20 cellular contexts compared by ENCODE assay signal in genomic region chr3:120280566-120280965, GRCh38. TPM values are rescaled to one million over a fixed set of nuclear protein-coding genes. Genes with fewer than 3 reads are reported as not detected.
"Had no signal": no experiment of that assay in that cellular context is flagged by ENCODE, and none has a peak within 500 bp of the region (broad histone marks: within the 10 kb centered on the region; RNA-seq: fewer than 3 reads in every experiment).

No MANE protein-coding gene starts in this region.

- H3K36me3 ChIP-seq: prostate gland, right atrium auricular region, spleen, thoracic aorta, vagina, WERI-Rb-1 had no signal

- DNase-seq: activated CD4-positive, alpha-beta T cell treated with anti-CD3 and anti-CD28 coated beads, Interleukin-2, amount 10 ng/mL, durations not matched to agents 7 days and 5 days; activated CD4-positive, CD25-positive, alpha-beta regulatory T cell treated with anti-CD3 and anti-CD28 coated beads, Interleukin-2, amount 50 U/mL, for 72 hours; activated CD8-positive, alpha-beta memory T cell treated with anti-CD3 and anti-CD28 coated beads, Interleukin-2, amount 10 ng/mL, durations not matched to agents 7 days and 5 days; activated CD8-positive, alpha-beta T cell treated with anti-CD3 and anti-CD28 coated beads for 36 hours; activated gamma-delta T cell treated with Interleukin-2 at 50 U/mL for 16 hours; anterior cingulate cortex; body of pancreas; foreskin keratinocyte; immature natural killer cell; left ventricle myocardium superior; midbrain; natural killer cell; spleen; stimulated activated CD4-positive, alpha-beta T cell treated with anti-CD3 and anti-CD28 coated beads, Interleukin-4, amount 100 ng/mL, for 24 hours; stimulated activated naive CD4-positive, alpha-beta T cell treated with Interleukin-2 at 50 U/mL for 16 hours; WERI-Rb-1 had no signal

- H3K4me3 ChIP-seq: body of pancreas, prostate gland, right atrium auricular region, spleen, thoracic aorta, vagina had no signal

- H3K9me3 ChIP-seq: body of pancreas, prostate gland, right atrium auricular region, spleen, thoracic aorta, vagina had no signal

- H3K4me1 ChIP-seq: foreskin keratinocyte, prostate gland had no signal

- H3K27ac ChIP-seq: body of pancreas, foreskin keratinocyte, prostate gland, right atrium auricular region, spleen, thoracic aorta, vagina, WERI-Rb-1 had no signal

- H3K27me3 ChIP-seq: right atrium auricular region, vagina had no signal

RNA-seq across cellular contexts. Expression of gene GPR156, which starts 4.5 kb away (rescaled TPM):
- total RNA-seq: activated CD8-positive, alpha-beta memory T cell treated with anti-CD3 and anti-CD28 coated beads, Interleukin-2, amount 10 ng/mL, durations not matched to agents 7 days and 5 days; activated CD8-positive, alpha-beta T cell treated with anti-CD3 and anti-CD28 coated beads for 36 hours; body of pancreas; vagina had no signal
- polyA plus RNA-seq: immature natural killer cell had no signal
